8 cellular contexts compared by ENCODE assay signal in genomic region chr2:1742300-1742679, GRCh38. TPM values are rescaled to one million over a fixed set of nuclear protein-coding genes. Genes with fewer than 3 reads are reported as not detected.
DNase-seq lines count a peak whose midpoint lies in the region; ATAC-seq and TF ChIP-seq lines count a peak whose summit lies in the region.

No MANE protein-coding gene starts in this region.

- no peaks in the 10 kb centered on the region for H3K27me3 ChIP-seq in MG63
- no peaks in the 10 kb centered on the region for H3K27me3 ChIP-seq in brain microvascular endothelial cell (replicated peaks)
- no peaks in the 10 kb centered on the region for H3K27me3 ChIP-seq in stomach smooth muscle (ENCODE audit: control insufficient read depth in 1 of 2, insufficient read depth in 2 of 2, low read length in 2 of 2)

- peaks cover 53% of the 10 kb centered on the region for H3K4me1 ChIP-seq in stomach smooth muscle (ENCODE audit: control insufficient read depth, insufficient read depth, low read length)

- ATAC-seq in HG03460 (IDR thresholded peaks at IDR 0.05; ENCODE audit: unreplicated experiment) = no peak

- H3K36me3 ChIP-seq in MG63 (peaks cover 49% of the 10 kb centered on the region), brain microvascular endothelial cell (replicated peaks) (peaks cover 3% of the 10 kb centered on the region), stomach smooth muscle (ENCODE audit: control insufficient read depth in 2 of 2, insufficient read depth in 2 of 2, low read length in 2 of 2) (no peaks in the 10 kb centered on the region)

- H3K9me3 ChIP-seq in MG63 (no peaks in the 10 kb centered on the region), stomach smooth muscle (ENCODE audit: control insufficient read depth in 2 of 2, low read length in 2 of 2) (no peaks in the 10 kb centered on the region)

- no peak for DNase-seq in MG63
- DNase-seq in brain microvascular endothelial cell = no peak
- DNase-seq in kidney tubule cell (ENCODE audit: low spot score) = peak; percentile 58
- no peak for DNase-seq in amniotic stem cell (lab: John Stamatoyannopoulos, UW)
- no peak for DNase-seq in NCI-H2196 treated with DMSO at 0.1 percent for 48 hours (lab: John Stamatoyannopoulos, UW; ENCODE audit: unreplicated experiment)
- DNase-seq in NCI-H748 (lab: John Stamatoyannopoulos, UW; ENCODE audit: unreplicated experiment) = no peak

- no peak for TF ChIP-seq CTCF in brain microvascular endothelial cell (IDR thresholded peaks at IDR 0.05; ENCODE audit: low read depth, low read length, missing control alignments)

- peak overlapping the region; percentile 21 to 86 for H3K9ac ChIP-seq in stomach smooth muscle (ENCODE audit: low read length in 2 of 2)

- in situ Hi-C loops in brain microvascular endothelial cell (cut with HindIII; ENCODE audit: low pct_ligation_motif_present, low sequenced_read_pairs) = loop anchor here (25.0 kb wide), 1 partner anchor 155 kb away; no protein-coding TSS in a partner anchor

- H3K4me3 ChIP-seq in MG63 = peak overlapping the region; percentile 81
- peak overlapping the region; percentile 84 for H3K4me3 ChIP-seq in brain microvascular endothelial cell (ENCODE audit: low read depth, low read length)
- peak overlapping the region; percentile 54 to 79 for H3K4me3 ChIP-seq in stomach smooth muscle (ENCODE audit: low read length in 2 of 2)

- H3K27ac ChIP-seq in brain microvascular endothelial cell (peak overlapping the region; percentile 93), stomach smooth muscle (ENCODE audit: low read length) (peak overlapping the region; percentile 84)

RNA-seq across cellular contexts. Expression of gene PXDN, which starts 2.0 kb away (rescaled TPM):
- total RNA-seq in MG63 (2014; rRNA removed; shearing (Covaris generic); ENCODE audit: low replicate concordance) = 204 and 346 TPM in 2 replicates
